Comparison of ENCODE assay signal across 7 cellular contexts in genomic region chr3:158329696-158330441, GRCh38.
A peak's percentile ranks its signal among the peaks of the same experiment; 100 is the strongest.
DNase-seq lines count a peak whose midpoint lies in the region; ATAC-seq and TF ChIP-seq lines count a peak whose summit lies in the region.
"Not testable (repeated sequence)": the region's sequence is repeated elsewhere in the genome, so short reads cannot be mapped to it uniquely, and the experiment has no call there.

No MANE protein-coding gene starts in this region.

- not testable (repeated sequence) for H3K27ac Mint-ChIP-seq in GM23338
- peak overlapping the region; percentile 90 for H3K27ac Mint-ChIP-seq in endodermal cell

- not testable (repeated sequence) for H3K79me2 ChIP-seq in GM23338 (replicated peaks; ENCODE audit: insufficient read depth)

- in situ Hi-C loops in astrocyte of the cerebellum (cut with HindIII; ENCODE audit: low sequenced_read_pairs): not testable (repeated sequence)

- not testable (repeated sequence) for H3K36me3 ChIP-seq in GM23338 (ENCODE audit: insufficient read depth); endodermal cell (ENCODE audit: control insufficient read depth, insufficient read depth, low read length); cardiac muscle cell

- not testable (repeated sequence) for H3K27me3 Mint-ChIP-seq in GM23338 (ENCODE audit: insufficient read depth, low read depth, poor library complexity); endodermal cell (ENCODE audit: insufficient read depth)

- H4K20me1 ChIP-seq in GM23338 (replicated peaks; ENCODE audit: insufficient read depth): not testable (repeated sequence)

- H3K9me3 ChIP-seq in endodermal cell (ENCODE audit: control insufficient read depth, low read length); cardiac muscle cell (ENCODE audit: low read depth): not testable (repeated sequence)

- not testable (repeated sequence) for H3F3A ChIP-seq in GM23338 (replicated peaks; ENCODE audit: low read depth)

- H3K27me3 ChIP-seq in GM23338 (ENCODE audit: insufficient read depth); endodermal cell (ENCODE audit: control insufficient read depth, insufficient read depth, low read length, poor library complexity, severe bottlenecking); cardiac muscle cell: not testable (repeated sequence)

- not testable (repeated sequence) for H2AFZ ChIP-seq in GM23338

- H3K4me2 ChIP-seq in GM23338: peak overlapping the region; percentile 57

- H3K4me3 ChIP-seq in GM23338: peak overlapping the region; percentile 38; the same call in 1 of the 2 replicates
- peak overlapping the region; percentile 26 for H3K4me3 ChIP-seq in astrocyte of the cerebellum (ENCODE audit: low read depth, low read length)
- not testable (repeated sequence) for H3K4me3 ChIP-seq in endodermal cell (ENCODE audit: low read length); cardiac muscle cell

- 71 to 72% methylated on average over 15 to 21 of the region's 21 CpGs for WGBS in endodermal cell (ENCODE audit: insufficient coverage in 1 of 2, insufficient read length in 1 of 2), 2 experiments

- not testable (repeated sequence) for H3K9me2 ChIP-seq in GM23338 (ENCODE audit: insufficient read depth)

- intact Hi-C loops in posterior cingulate gyrus (cut with DNase I): not testable (repeated sequence)

- H3K4me1 Mint-ChIP-seq in GM23338 (peaks cover 15% of the 10 kb centered on the region), endodermal cell (peaks cover 21% of the 10 kb centered on the region)

- not testable (repeated sequence) for H3K9me3 Mint-ChIP-seq in GM23338, endodermal cell

- ATAC-seq in GM23338: peak; percentile 44; the same call in 2 of the 3 replicates

- not testable (repeated sequence) for H3K36me3 Mint-ChIP-seq in GM23338 (ENCODE audit: low read depth); endodermal cell (ENCODE audit: low read depth)

- H3K27ac ChIP-seq in GM23338 (ENCODE audit: low read depth); endodermal cell (ENCODE audit: low read depth, low read length): not testable (repeated sequence)
- peak overlapping the region; percentile 50 for H3K27ac ChIP-seq in cardiac muscle cell

- H3K4me1 ChIP-seq in GM23338 (ENCODE audit: insufficient read depth); endodermal cell (ENCODE audit: control insufficient read depth, insufficient read depth, low read length); cardiac muscle cell (ENCODE audit: low read depth): not testable (repeated sequence)

- H3K4me3 Mint-ChIP-seq in GM23338: peak overlapping the region; percentile 53; the same call in 2 of the 3 replicates
- peak overlapping the region; percentile 64 for H3K4me3 Mint-ChIP-seq in endodermal cell

- DNase-seq in GM23338 (ENCODE audit: low spot score): peak; percentile 33
- peak; percentile 59 for DNase-seq in NCI-H2227 treated with DMSO at 0.1 percent for 48 hours (lab: John Stamatoyannopoulos, UW)
- DNase-seq in astrocyte of the cerebellum (ENCODE audit: low read depth): not testable (repeated sequence)
- DNase-seq in endodermal cell: peak; percentile 77
- peak in 1 of 2 donors; percentile 24 for DNase-seq in cardiac muscle cell (ENCODE audit: low read depth in 1 of 2, low spot score in 1 of 2)
- peak; percentile 46 for DNase-seq in left kidney (ENCODE audit: low read depth, low spot score)
- DNase-seq in posterior cingulate gyrus: peak in 8 of 10 donors; percentile 13 to 89 (median 34)

- not testable (repeated sequence) for H3K9ac ChIP-seq in endodermal cell (ENCODE audit: extremely low read depth, low read length, poor library complexity, severe bottlenecking)

- TF ChIP-seq CTCF in GM23338 (conservative IDR thresholded peaks at IDR 0.05; ENCODE audit: low read depth in 2 of 2); astrocyte of the cerebellum (IDR thresholded peaks at IDR 0.05; ENCODE audit: low read depth, low read length, missing control alignments); cardiac muscle cell (IDR thresholded peaks at IDR 0.05; ENCODE audit: low read depth, low read length): not testable (repeated sequence)
- peak; percentile 19 for TF ChIP-seq CTCF in endodermal cell (conservative IDR thresholded peaks at IDR 0.05)
